Comparison of ENCODE assay signal across 9 cellular contexts in the genomic region with DNA sequence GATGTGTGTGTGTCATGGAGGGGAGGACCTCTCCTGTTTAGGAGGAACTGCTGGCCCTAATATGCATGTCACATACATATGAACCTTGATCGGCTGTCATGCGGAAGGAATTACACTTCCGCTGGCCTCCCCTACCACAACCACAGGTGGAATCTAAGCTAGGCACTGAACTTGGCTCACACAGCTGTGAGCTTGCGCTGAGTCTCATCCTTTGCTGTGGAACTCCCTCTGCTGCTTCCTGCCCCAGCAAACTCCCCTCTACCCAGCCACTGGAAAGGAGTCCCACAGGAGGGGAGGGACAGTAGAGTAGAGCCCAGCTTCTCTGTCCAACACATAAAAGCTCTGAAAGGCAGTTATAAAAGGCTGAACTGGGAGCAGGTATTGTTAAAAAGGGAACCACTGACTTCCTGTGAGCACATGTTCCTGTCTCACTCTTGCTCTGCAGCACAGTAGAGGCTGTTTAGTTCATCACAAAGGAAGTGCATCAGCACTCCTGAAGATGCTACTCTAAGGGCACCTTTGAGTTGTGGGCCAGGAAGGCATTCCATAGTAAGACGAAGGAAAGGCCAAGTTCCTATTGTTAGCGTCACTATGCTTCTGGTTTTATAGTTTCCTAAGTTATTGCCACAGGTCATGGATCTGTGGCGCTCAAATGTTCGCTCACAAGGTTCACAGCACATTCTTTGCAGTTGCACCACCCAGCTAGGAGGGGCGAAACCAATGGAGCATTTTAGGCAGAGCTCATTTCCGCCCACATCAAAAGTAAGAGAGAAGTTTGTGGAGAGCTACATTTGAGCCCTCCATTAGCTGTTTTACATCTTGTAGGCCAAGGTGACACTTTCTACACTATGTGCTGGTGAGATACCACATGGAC. TPM values are rescaled to one million over a fixed set of nuclear protein-coding genes. Genes with fewer than 3 reads are reported as not detected.
A peak's percentile ranks its signal among the peaks of the same experiment; 100 is the strongest.
DNase-seq lines count a peak whose midpoint lies in the region; ATAC-seq, FAIRE-seq and TF ChIP-seq lines count a peak whose summit lies in the region.
"Had no signal": no experiment of that assay in that cellular context is flagged by ENCODE, and none has a peak within 500 bp of the region (broad histone marks: within the 10 kb centered on the region; RNA-seq: fewer than 3 reads in every experiment).

No MANE protein-coding gene starts in this region.

- H3K36me3 ChIP-seq in testis (ENCODE audit: low read depth, missing control alignments), result no peaks in the 10 kb centered on the region
- H3K36me3 ChIP-seq: adrenal gland had no signal

- TF ChIP-seq POLR2A in testis (IDR thresholded peaks at IDR 0.05), result no peak

- 88 to 93% methylated on average over 10 of the region's 10 CpGs for WGBS in testis, 2 donors

- no peaks in the 10 kb centered on the region for H3K27me3 ChIP-seq in testis
- H3K27me3 ChIP-seq: adrenal gland had no signal

- TF ChIP-seq CTCF in testis (IDR thresholded peaks at IDR 0.05) (no peak), D721Med (IDR thresholded peaks at IDR 0.05; ENCODE audit: insufficient read depth, missing control alignments) (no peak)

- H3K4me3 ChIP-seq in testis, result no peak overlapping the region
- H3K4me3 ChIP-seq: adrenal gland had no signal

- ATAC-seq in GM19455 (IDR thresholded peaks at IDR 0.05; ENCODE audit: unreplicated experiment) (peak; percentile 73), HG03439 (IDR thresholded peaks at IDR 0.05; ENCODE audit: unreplicated experiment) (peak; percentile 65)

- H3K9me3 ChIP-seq in testis, result no peaks in the 10 kb centered on the region
- H3K9me3 ChIP-seq: adrenal gland had no signal

- DNase-seq in activated CD4-positive, alpha-beta T cell treated with anti-CD3 and anti-CD28 coated beads for 4 hours, result peak; percentile 55 to 64
- DNase-seq in iPS-NIHi11 (ENCODE audit: low spot score) (peak; percentile 13), testis (no peak), OCI-M1 (lab: John Stamatoyannopoulos, UW) (no peak), D721Med (ENCODE audit: insufficient read length, low spot score) (no peak)
- peak; percentile 53 to 84 (median 68) for DNase-seq in stimulated activated naive CD4-positive, alpha-beta T cell (lab: John Stamatoyannopoulos, UW)

- no peaks in the 10 kb centered on the region for H3K4me1 ChIP-seq in testis
- H3K4me1 ChIP-seq: adrenal gland had no signal

- H3K27ac ChIP-seq in testis, result no peak overlapping the region

- intact Hi-C loops in testis (cut with DNase I; ENCODE audit: low total_unique reads), result no loop called here

- no peak for FAIRE-seq in D721Med (lab: Jason Lieb, UNC)

RNA-seq across cellular contexts. Expression of gene PTPRC, which starts 17.7 kb away (rescaled TPM):
- 1 to 10 TPM; 5.1 to 9.7 TPM for total RNA-seq in testis
- 10.8 TPM for polyA plus RNA-seq in testis (ENCODE audit: insufficient read depth, low read depth, low replicate concordance)

Comparison
In these comparisons a context has a peak if more than half of its experiments do, and no peak if none do; other contexts are left out.
1. DNase-seq: peak in activated CD4-positive, alpha-beta T cell treated with anti-CD3 and anti-CD28 coated beads for 4 hours (2 of 2), iPS-NIHi11 (single experiment) and stimulated activated naive CD4-positive, alpha-beta T cell (6 of 6); none in testis (single experiment), OCI-M1 (single experiment) and D721Med (single experiment).